Comparison of ENCODE assay signal across 8 cellular contexts in the genomic region with DNA sequence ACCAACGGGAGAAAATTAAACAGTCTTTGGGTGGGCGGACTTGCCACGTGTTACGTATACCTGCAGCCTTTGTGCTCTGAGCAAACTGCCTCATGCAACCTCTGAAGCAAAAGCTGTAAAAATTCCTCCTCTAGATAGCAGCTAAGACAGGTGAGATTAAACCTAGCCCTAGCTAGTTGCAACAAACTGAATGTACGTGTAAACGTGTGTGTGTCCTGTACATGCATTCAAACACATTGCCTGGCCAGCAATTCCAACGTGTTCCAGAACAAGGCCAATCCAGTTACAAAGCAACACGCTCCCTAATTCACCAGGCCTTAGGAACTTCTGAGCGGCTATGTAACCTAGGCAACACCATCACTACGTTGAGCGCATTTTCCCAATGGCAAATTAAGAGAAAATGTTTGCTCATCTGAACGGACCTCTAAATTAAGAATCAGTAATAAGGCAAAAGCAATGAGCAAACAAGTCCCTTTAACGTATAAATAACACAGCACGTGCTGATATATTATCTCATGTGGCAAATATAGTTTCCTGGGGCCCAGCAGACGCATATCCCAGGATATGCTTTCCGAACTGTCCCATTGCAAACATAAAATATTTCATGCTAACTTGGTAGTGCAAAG. TPM values are rescaled to one million over a fixed set of nuclear protein-coding genes. Genes with fewer than 3 reads are reported as not detected.
DNase-seq lines count a peak whose midpoint lies in the region; ATAC-seq and TF ChIP-seq lines count a peak whose summit lies in the region.

No MANE protein-coding gene starts in this region.

- intact Hi-C loops in vagina (cut with DNase I), result loop anchor here (10.0 kb wide), 1 partner anchor 452 kb away; no protein-coding TSS in a partner anchor

- no peak for TF ChIP-seq CTCF in WERI-Rb-1 (IDR thresholded peaks at IDR 0.05; ENCODE audit: low read depth, low read length)
- TF ChIP-seq CTCF in vagina (IDR thresholded peaks at IDR 0.05), result no peak

- H3K27ac ChIP-seq in WERI-Rb-1, result peak overlapping the region; percentile 84
- H3K27ac ChIP-seq in esophagus (ENCODE audit: low read depth in 2 of 2, low read length in 1 of 2), result peak overlapping the region; percentile 78 to 92
- peak overlapping the region; percentile 94 for H3K27ac ChIP-seq in muscle layer of duodenum (ENCODE audit: low read length)
- H3K27ac ChIP-seq in vagina, result peak overlapping the region; percentile 96

- H3K9me3 ChIP-seq in WERI-Rb-1 (ENCODE audit: severe bottlenecking), result no peaks in the 10 kb centered on the region
- no peaks in the 10 kb centered on the region for H3K9me3 ChIP-seq in esophagus (ENCODE audit: control insufficient read depth in 2 of 2, insufficient read depth in 1 of 2, low read depth in 1 of 2, low read length in 1 of 2)
- no peaks in the 10 kb centered on the region for H3K9me3 ChIP-seq in muscle layer of duodenum (ENCODE audit: control insufficient read depth in 1 of 2, low read length in 2 of 2)
- H3K9me3 ChIP-seq in vagina, result no peaks in the 10 kb centered on the region

- ATAC-seq in GM18519 (IDR thresholded peaks at IDR 0.05; ENCODE audit: low FRiP score, unreplicated experiment), result peak; percentile 14

- DNase-seq in AG20443 (ENCODE audit: low spot score), result peak; percentile 63
- DNase-seq in HT1080 (ENCODE audit: low read depth), result peak; percentile 37
- peak; percentile 14 for DNase-seq in WERI-Rb-1
- DNase-seq in vagina (ENCODE audit: extremely low spot score in 2 of 2), result no peak
- DNase-seq in DMS114 treated with DMSO at 0.1 percent for 48 hours (lab: John Stamatoyannopoulos, UW; ENCODE audit: unreplicated experiment), result no peak

- H3K27me3 ChIP-seq in WERI-Rb-1 (ENCODE audit: insufficient read depth, low read depth, severe bottlenecking) (no peaks in the 10 kb centered on the region), esophagus (ENCODE audit: control insufficient read depth in 1 of 2, insufficient read depth in 2 of 2, low read length in 2 of 2) (no peaks in the 10 kb centered on the region), muscle layer of duodenum (ENCODE audit: low read depth, low read length) (no peaks in the 10 kb centered on the region), vagina (no peaks in the 10 kb centered on the region)

- H3K4me1 ChIP-seq in esophagus (ENCODE audit: control insufficient read depth in 2 of 2, insufficient read depth in 2 of 2, low read length in 1 of 2) (no peaks in the 10 kb centered on the region), muscle layer of duodenum (ENCODE audit: control insufficient read depth in 1 of 2, insufficient read depth in 2 of 2, low read length in 2 of 2) (peaks cover 0 to 11% of the 10 kb centered on the region in 2 donors), vagina (peaks cover 12% of the 10 kb centered on the region)

- no peak for TF ChIP-seq POLR2A in vagina (IDR thresholded peaks at IDR 0.05)

- H3K4me3 ChIP-seq in WERI-Rb-1 (ENCODE audit: low read depth, low read length) (peak overlapping the region; percentile 87), esophagus (ENCODE audit: low read depth in 1 of 2, low read length in 2 of 2) (peak overlapping the region; percentile 81 to 93), muscle layer of duodenum (ENCODE audit: low read depth in 1 of 2, low read length in 2 of 2) (peak overlapping the region; percentile 96 to 99), vagina (peak overlapping the region; percentile 77 to 92)

- WGBS in esophagus, 2 donors, result 9 to 10% methylated on average over 16 of the region's 16 CpGs

- H3K36me3 ChIP-seq in WERI-Rb-1, result peaks cover 46% of the 10 kb centered on the region
- peaks cover 4 to 5% of the 10 kb centered on the region in 2 donors for H3K36me3 ChIP-seq in esophagus (ENCODE audit: control insufficient read depth in 2 of 2, insufficient read depth in 2 of 2, low read length in 1 of 2)
- peaks cover 26 to 27% of the 10 kb centered on the region in 2 donors for H3K36me3 ChIP-seq in muscle layer of duodenum (ENCODE audit: control insufficient read depth in 1 of 2, insufficient read depth in 2 of 2, low read length in 2 of 2)
- H3K36me3 ChIP-seq in vagina, result peaks cover 0 to 31% of the 10 kb centered on the region in 2 donors

RNA-seq across cellular contexts. Expression of gene PPID, which starts 0.8 kb away (rescaled TPM):
- 47.1 and 57.4 TPM in 2 replicates for total RNA-seq in HT1080 (2014; rRNA removed; shearing (Covaris generic))
- 70.3 and 76.7 TPM in 2 replicates for polyA plus RNA-seq in HT1080 (2015; cell fraction: cytosol; rRNA removed)
- 56.0 and 59.6 TPM in 2 replicates for polyA plus RNA-seq in HT1080 (2015; cell fraction: nucleus; rRNA removed)
- 10 to 100 TPM; 12.1 to 15.8 TPM for polyA plus RNA-seq in esophagus
- total RNA-seq in vagina, result 15.0 TPM

RNA-seq across cellular contexts. Expression of gene FNIP2, which starts 46.4 kb away (rescaled TPM):
- total RNA-seq in HT1080 (2014; rRNA removed; shearing (Covaris generic)), result 8.5 and 10.3 TPM in 2 replicates
- 6.4 and 7.3 TPM in 2 replicates for polyA plus RNA-seq in HT1080 (2015; cell fraction: cytosol; rRNA removed)
- polyA plus RNA-seq in HT1080 (2015; cell fraction: nucleus; rRNA removed), result 5.6 and 6.8 TPM in 2 replicates
- 1 to 10 TPM; 2.0 to 2.9 TPM for polyA plus RNA-seq in esophagus
- 25.3 TPM for total RNA-seq in vagina

RNA-seq across cellular contexts. Expression of gene ETFDH, which starts 50.3 kb away (rescaled TPM):
- total RNA-seq in HT1080 (2014; rRNA removed; shearing (Covaris generic)), result 7.4 and 11.9 TPM in 2 replicates
- polyA plus RNA-seq in HT1080 (2015; cell fraction: cytosol; rRNA removed), result 11.2 and 16.0 TPM in 2 replicates
- 27.5 and 31.9 TPM in 2 replicates for polyA plus RNA-seq in HT1080 (2015; cell fraction: nucleus; rRNA removed)
- 10 to 100 TPM; 23.7 to 30.6 TPM for polyA plus RNA-seq in esophagus
- total RNA-seq in vagina, result 20.4 TPM

RNA-seq across cellular contexts. Expression of gene C4orf46, which starts 50.7 kb away (rescaled TPM):
- 16.1 and 22.6 TPM in 2 replicates for total RNA-seq in HT1080 (2014; rRNA removed; shearing (Covaris generic))
- polyA plus RNA-seq in HT1080 (2015; cell fraction: cytosol; rRNA removed), result 20.0 and 25.3 TPM in 2 replicates
- 13.9 and 17.4 TPM in 2 replicates for polyA plus RNA-seq in HT1080 (2015; cell fraction: nucleus; rRNA removed)
- polyA plus RNA-seq in esophagus, result 1 to 10 TPM; 2.0 to 2.4 TPM
- total RNA-seq in vagina, result 5.9 TPM

Comparison
In these comparisons a context has a peak if more than half of its experiments do, and no peak if none do; other contexts are left out.
1. DNase-seq: peak in AG20443 (single experiment), HT1080 (single experiment) and WERI-Rb-1 (single experiment); none in vagina (0 of 2) and DMS114 treated with DMSO at 0.1 percent for 48 hours (single experiment).
2. Peak in every context shown above with its lines, with median percentiles within 50 percentile points of each other: H3K27ac ChIP-seq and H3K4me3 ChIP-seq.